ENCODE assay signal across 9 cellular contexts in the genomic region with DNA sequence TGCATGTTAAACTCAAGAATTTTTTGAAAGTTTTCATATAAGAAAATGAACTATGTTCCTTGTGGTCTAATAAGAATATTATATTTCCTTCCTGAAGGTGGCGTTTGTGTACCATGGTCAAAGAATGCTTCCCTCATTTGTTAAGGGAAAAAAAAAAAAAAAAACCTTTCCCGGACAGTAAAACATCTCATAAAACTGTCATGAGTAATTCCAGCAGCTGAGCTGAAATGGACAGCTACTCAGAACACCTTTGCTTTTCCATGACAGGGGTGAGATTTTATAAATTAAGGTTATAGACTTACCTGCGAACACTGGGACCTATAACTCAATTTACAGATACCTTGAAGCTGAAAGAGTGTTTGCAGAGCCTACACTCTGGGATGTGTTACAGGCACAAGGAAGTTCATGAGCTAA.
A peak's percentile ranks its signal among the peaks of the same experiment; 100 is the strongest.
DNase-seq lines count a peak whose midpoint lies in the region; FAIRE-seq and TF ChIP-seq lines count a peak whose summit lies in the region.
"Had no signal": no experiment of that assay in that cellular context is flagged by ENCODE, and none has a peak within 500 bp of the region (broad histone marks: within the 10 kb centered on the region; RNA-seq: fewer than 3 reads in every experiment).

No MANE protein-coding gene starts in this region.

- peak; percentile 57 for FAIRE-seq in HTR-8/SVneo (lab: Jason Lieb, UNC)

- no peak for TF ChIP-seq POLR2A in stomach (IDR thresholded peaks at IDR 0.05)

- H3K9me3 Mint-ChIP-seq in glutamatergic neuron (ENCODE audit: unreplicated experiment) (no peaks in the 10 kb centered on the region), immature natural killer cell (peaks cover 0 to 4% (median 0%) of the 10 kb centered on the region in 6 donors)

- no peak overlapping the region for H3K27ac Mint-ChIP-seq in glutamatergic neuron (ENCODE audit: unreplicated experiment)
- H3K27ac Mint-ChIP-seq in immature natural killer cell = no peak overlapping the region

- H3K4me3 ChIP-seq in SJCRH30 (no peak overlapping the region), stomach (no peak overlapping the region)

- no peaks in the 10 kb centered on the region for H3K9me3 ChIP-seq in SJCRH30 (replicated peaks)
- H3K9me3 ChIP-seq in stomach = no peaks in the 10 kb centered on the region

- H3K4me1 Mint-ChIP-seq in glutamatergic neuron (ENCODE audit: low read depth, unreplicated experiment) (no peaks in the 10 kb centered on the region), immature natural killer cell (peaks cover 13 to 15% of the 10 kb centered on the region in 2 donors)

- TF ChIP-seq EP300 in stomach (IDR thresholded peaks at IDR 0.05) = no peak

- no peaks in the 10 kb centered on the region for H3K27me3 ChIP-seq in SJCRH30
- H3K27me3 ChIP-seq in stomach = no peaks in the 10 kb centered on the region

- H3K4me3 Mint-ChIP-seq in glutamatergic neuron (ENCODE audit: unreplicated experiment) = no peak overlapping the region
- no peak overlapping the region for H3K4me3 Mint-ChIP-seq in immature natural killer cell

- peak; percentile 52 for DNase-seq in Ammon's horn (ENCODE audit: low spot score)
- DNase-seq in HTR-8/SVneo (ENCODE audit: insufficient read length, low spot score) = peak; percentile 77
- DNase-seq in SJCRH30 = peak; percentile 16 to 60
- no peak for DNase-seq in glutamatergic neuron
- no peak for DNase-seq in stomach
- DNase-seq in ecto neural progenitor cell (ENCODE audit: low spot score) = no peak
- no peak for DNase-seq in UCSD-AML1 (lab: John Stamatoyannopoulos, UW; ENCODE audit: unreplicated experiment)
- DNase-seq in immature natural killer cell = no peak

- TF ChIP-seq CTCF in glutamatergic neuron (IDR thresholded peaks at IDR 0.05; ENCODE audit: partially characterized antibody, unreplicated experiment) (peak; percentile 58), stomach (IDR thresholded peaks at IDR 0.05) (peak in 5 of 7 experiments; percentile 11 to 43 (median 28))

- H3K36me3 ChIP-seq in SJCRH30 = no peaks in the 10 kb centered on the region
- no peaks in the 10 kb centered on the region for H3K36me3 ChIP-seq in stomach

- H3K4me1 ChIP-seq in SJCRH30 (no peaks in the 10 kb centered on the region), stomach (peaks cover 0 to 4% (median 0%) of the 10 kb centered on the region in 4 donors)

- H3K27ac ChIP-seq in SJCRH30 (no peak overlapping the region), stomach (no peak overlapping the region)
- H3K27ac ChIP-seq: epithelial cell of prostate had no signal

- H3K27me3 Mint-ChIP-seq in glutamatergic neuron (ENCODE audit: unreplicated experiment) = no peaks in the 10 kb centered on the region
- H3K27me3 Mint-ChIP-seq in immature natural killer cell (ENCODE audit: low read depth in 3 of 3) = peaks cover 3 to 9% (median 3%) of the 10 kb centered on the region in 3 donors

- no peaks in the 10 kb centered on the region for H3K36me3 Mint-ChIP-seq in glutamatergic neuron (ENCODE audit: unreplicated experiment)
- no peaks in the 10 kb centered on the region for H3K36me3 Mint-ChIP-seq in immature natural killer cell

- intact Hi-C loops in stomach (cut with DNase I; ENCODE audit: low total_unique reads) = loop anchor here (5.0 kb wide), 2 partner anchors 87 to 277 kb away; no protein-coding TSS in a partner anchor

- WGBS in stomach, 5 donors = 23 to 29% (median 26%) methylated on average over 3 of the region's 3 CpGs

Comparison
In these comparisons a context has a peak if more than half of its experiments do, and no peak if none do; other contexts are left out.
1. DNase-seq: peak in Ammon's horn (single experiment), HTR-8/SVneo (single experiment) and SJCRH30 (2 of 2); none in glutamatergic neuron (single experiment), stomach (single experiment), ecto neural progenitor cell (single experiment), UCSD-AML1 (single experiment) and immature natural killer cell (0 of 3).